In genomic region chr7:27899601-27900000, GRCh38 we compare ENCODE assay signal across 20 cellular contexts.
DNase-seq lines count a peak whose midpoint lies in the region; ATAC-seq and TF ChIP-seq lines count a peak whose summit lies in the region.
"Had no signal": no experiment of that assay in that cellular context is flagged by ENCODE, and none has a peak within 500 bp of the region (broad histone marks: within the 10 kb centered on the region; RNA-seq: fewer than 3 reads in every experiment).

No MANE protein-coding gene starts in this region.

- CTCF ChIA-PET in CD4-positive, alpha-beta memory T cell (lab: Charles Lee; ENCODE audit: partially characterized antibody) = no interaction called here

- no peaks in the 10 kb centered on the region for H3K9me3 ChIP-seq in CD4-positive, alpha-beta memory T cell (ENCODE audit: control insufficient read depth in 1 of 2, low read length in 2 of 2)
- no peaks in the 10 kb centered on the region for H3K9me3 ChIP-seq in BE2C
- H3K9me3 ChIP-seq: HAP-1, left ventricle myocardium inferior, right lobe of liver had no signal

- H3K4me3 Mint-ChIP-seq in CD4-positive, alpha-beta memory T cell = peak overlapping the region in 4 of 8 donors; percentile 17 to 65 (median 23)
- peak overlapping the region; percentile 77 for H3K4me3 Mint-ChIP-seq in natural killer cell treated with Interleukin-12 subunit alpha and Interleukin-12 subunit beta and Interleukin-15 and Interleukin-18, amount 100 ng/mL, for 72 hours
- H3K4me3 Mint-ChIP-seq: neural crest cell had no signal

- TF ChIP-seq CTCF in NB4 (IDR thresholded peaks at IDR 0.05; ENCODE audit: low read depth, low read length) (no peak), BE2C (IDR thresholded peaks at IDR 0.05; ENCODE audit: low read depth, low read length) (no peak)

- peak; percentile 90 to 95 for ATAC-seq in natural killer cell treated with Interleukin-12 subunit alpha and Interleukin-12 subunit beta and Interleukin-15 and Interleukin-18, amount 100 ng/mL, for 72 hours
- ATAC-seq in GM19397 (IDR thresholded peaks at IDR 0.05; ENCODE audit: unreplicated experiment) = no peak
- ATAC-seq in HG02870 (IDR thresholded peaks at IDR 0.05; ENCODE audit: unreplicated experiment) = no peak
- ATAC-seq: right lobe of liver had no signal

- H3K27ac ChIP-seq in CD4-positive, alpha-beta memory T cell (ENCODE audit: low read depth, low read length) = no peak overlapping the region
- H3K27ac ChIP-seq: HL-60, left ventricle myocardium inferior had no signal

- DNase-seq in CD4-positive, alpha-beta memory T cell = no peak
- DNase-seq in NB4 (ENCODE audit: low read depth) (peak; percentile 19), NCI-H524 (lab: John Stamatoyannopoulos, UW) (no peak), BE2C (no peak)
- DNase-seq in activated naive CD4-positive, alpha-beta T cell treated with anti-CD3 and anti-CD28 coated beads, Interleukin-2, amount 50 U/mL, for 16 hours = peak; percentile 13
- DNase-seq in natural killer cell treated with Interleukin-12 subunit alpha and Interleukin-12 subunit beta and Interleukin-15 and Interleukin-18, amount 100 ng/mL, for 72 hours (ENCODE audit: low spot score) = peak; percentile 82
- DNase-seq: COR-L47, erythroblast, hypothalamus, Kasumi-1, left ventricle myocardium inferior, NCI-H1930, NCI-H774, right lobe of liver, SHP77 treated with DMSO at 0.1 percent for 48 hours had no signal

- peaks cover 13% of the 10 kb centered on the region for H3K4me1 ChIP-seq in CD4-positive, alpha-beta memory T cell (ENCODE audit: insufficient read depth, low read length)
- H3K4me1 ChIP-seq in BE2C = no peaks in the 10 kb centered on the region
- H3K4me1 ChIP-seq: HAP-1 had no signal

- peaks cover under 1 to 5% of the 10 kb centered on the region in 2 donors for H3K36me3 Mint-ChIP-seq in CD4-positive, alpha-beta memory T cell
- H3K36me3 Mint-ChIP-seq in natural killer cell treated with Interleukin-12 subunit alpha and Interleukin-12 subunit beta and Interleukin-15 and Interleukin-18, amount 100 ng/mL, for 72 hours = no peaks in the 10 kb centered on the region

- peaks cover 0 to 2% (median 0%) of the 10 kb centered on the region in 8 donors for H3K9me3 Mint-ChIP-seq in CD4-positive, alpha-beta memory T cell
- H3K9me3 Mint-ChIP-seq in natural killer cell treated with Interleukin-12 subunit alpha and Interleukin-12 subunit beta and Interleukin-15 and Interleukin-18, amount 100 ng/mL, for 72 hours = no peaks in the 10 kb centered on the region
- H3K9me3 Mint-ChIP-seq: neural crest cell had no signal

- H3K27me3 ChIP-seq in CD4-positive, alpha-beta memory T cell (ENCODE audit: insufficient read depth, low read length) = no peaks in the 10 kb centered on the region
- no peaks in the 10 kb centered on the region for H3K27me3 ChIP-seq in BE2C
- H3K27me3 ChIP-seq: right lobe of liver had no signal

- H3K27ac Mint-ChIP-seq in CD4-positive, alpha-beta memory T cell = peak overlapping the region in 4 of 7 donors; percentile 37 to 62 (median 54)
- H3K27ac Mint-ChIP-seq in natural killer cell treated with Interleukin-12 subunit alpha and Interleukin-12 subunit beta and Interleukin-15 and Interleukin-18, amount 100 ng/mL, for 72 hours = peak overlapping the region; percentile 82 to 91

- H3K27me3 Mint-ChIP-seq in CD4-positive, alpha-beta memory T cell = no peaks in the 10 kb centered on the region
- H3K27me3 Mint-ChIP-seq in natural killer cell treated with Interleukin-12 subunit alpha and Interleukin-12 subunit beta and Interleukin-15 and Interleukin-18, amount 100 ng/mL, for 72 hours = no peaks in the 10 kb centered on the region

- intact Hi-C loops in CD4-positive, alpha-beta memory T cell (cut with micrococcal nuclease) = no loop called here

- POLR2A ChIA-PET in CD4-positive, alpha-beta memory T cell (lab: Charles Lee; ENCODE audit: partially characterized antibody) = no interaction called here

- peaks cover 13 to 36% (median 26%) of the 10 kb centered on the region in 4 donors for H3K4me1 Mint-ChIP-seq in CD4-positive, alpha-beta memory T cell
- peaks cover 56 to 59% of the 10 kb centered on the region in 2 donors for H3K4me1 Mint-ChIP-seq in natural killer cell treated with Interleukin-12 subunit alpha and Interleukin-12 subunit beta and Interleukin-15 and Interleukin-18, amount 100 ng/mL, for 72 hours (ENCODE audit: low read depth in 2 of 2)
- H3K4me1 Mint-ChIP-seq: neural crest cell had no signal

- H3K4me3 ChIP-seq in CD4-positive, alpha-beta memory T cell (ENCODE audit: low read length in 2 of 2) = no peak overlapping the region
- H3K4me3 ChIP-seq in NB4 (ENCODE audit: low read depth, low read length) = no peak overlapping the region
- H3K4me3 ChIP-seq in BE2C (ENCODE audit: low read depth, low read length) = no peak overlapping the region
- H3K4me3 ChIP-seq: HAP-1, left ventricle myocardium inferior, right lobe of liver had no signal

- TF ChIP-seq POLR2A in NB4 (IDR thresholded peaks at IDR 0.05; ENCODE audit: extremely low read depth, insufficient read length) = no peak

- H3K36me3 ChIP-seq in CD4-positive, alpha-beta memory T cell (ENCODE audit: insufficient read depth, low read length) = no peaks in the 10 kb centered on the region
- H3K36me3 ChIP-seq in BE2C = peaks cover 3% of the 10 kb centered on the region
- H3K36me3 ChIP-seq: HAP-1, right lobe of liver had no signal

Comparison
In these comparisons a context has a peak if more than half of its experiments do, and no peak if none do; other contexts are left out.
1. DNase-seq: peak in NB4 (single experiment), activated naive CD4-positive, alpha-beta T cell treated with anti-CD3 and anti-CD28 coated beads, Interleukin-2, amount 50 U/mL, for 16 hours (single experiment) and natural killer cell treated with Interleukin-12 subunit alpha and Interleukin-12 subunit beta and Interleukin-15 and Interleukin-18, amount 100 ng/mL, for 72 hours (single experiment); none in CD4-positive, alpha-beta memory T cell (0 of 5), NCI-H524 (0 of 2) and BE2C (single experiment).
2. ATAC-seq: peak in natural killer cell treated with Interleukin-12 subunit alpha and Interleukin-12 subunit beta and Interleukin-15 and Interleukin-18, amount 100 ng/mL, for 72 hours (2 of 2); none in GM19397 (single experiment) and HG02870 (single experiment).